In genomic region chr14:94346073-94346786, GRCh38 we compare ENCODE assay signal across 10 cellular contexts. TPM values are rescaled to one million over a fixed set of nuclear protein-coding genes. Genes with fewer than 3 reads are reported as not detected.
A peak's percentile ranks its signal among the peaks of the same experiment; 100 is the strongest.
DNase-seq lines count a peak whose midpoint lies in the region; ATAC-seq lines count a peak whose summit lies in the region.
"Not testable (repeated sequence)": the region's sequence is repeated elsewhere in the genome, so short reads cannot be mapped to it uniquely, and the experiment has no call there.
"Had no signal": no experiment of that assay in that cellular context is flagged by ENCODE, and none has a peak within 500 bp of the region (broad histone marks: within the 10 kb centered on the region; RNA-seq: fewer than 3 reads in every experiment).

No MANE protein-coding gene starts in this region.

- H3K36me3 Mint-ChIP-seq in activated CD4-positive, alpha-beta T cell treated with anti-CD3 and anti-CD28 coated beads, Interleukin-2, amount 10 ng/mL, durations not matched to agents 24 days and 14 days (ENCODE audit: low read depth); memory B cell: not testable (repeated sequence)

- ATAC-seq in GM19463 (IDR thresholded peaks at IDR 0.05; ENCODE audit: unreplicated experiment) (peak; percentile 76), HG03039 (IDR thresholded peaks at IDR 0.05; ENCODE audit: unreplicated experiment) (peak; percentile 62), memory B cell (ENCODE audit: low read depth) (peak; percentile 85)

- H3K9me3 Mint-ChIP-seq in activated CD4-positive, alpha-beta T cell treated with anti-CD3 and anti-CD28 coated beads, Interleukin-2, amount 10 ng/mL, durations not matched to agents 24 days and 14 days = peaks cover 16% of the 10 kb centered on the region
- not testable (repeated sequence) for H3K9me3 Mint-ChIP-seq in memory B cell

- intact Hi-C loops in activated CD4-positive, alpha-beta T cell treated with anti-CD3 and anti-CD28 coated beads, Interleukin-2, amount 10 ng/mL, durations not matched to agents 24 days and 14 days (cut with micrococcal nuclease) = loop anchor here (5.0 kb wide), 1 partner anchor 46 kb away; no protein-coding TSS in a partner anchor

- DNase-seq in Daoy (ENCODE audit: low read depth) = peak; percentile 85
- DNase-seq in NCI-H524 treated with DMSO at 0.1 percent for 48 hours (lab: John Stamatoyannopoulos, UW) = peak; percentile 83
- DNase-seq in activated CD4-positive, alpha-beta T cell treated with anti-CD3 and anti-CD28 coated beads, Interleukin-2, amount 10 ng/mL, durations not matched to agents 24 days and 14 days = peak; percentile 74
- peak; percentile 12 for DNase-seq in astrocyte of the hippocampus (ENCODE audit: low read depth, low spot score)
- peak; percentile 51 to 57 for DNase-seq in memory B cell (ENCODE audit: low spot score in 2 of 2)
- DNase-seq in stimulated activated CD8-positive, alpha-beta memory T cell treated with anti-CD3 and anti-CD28 coated beads, Interleukin-15, amount 100 ng/mL, for 4 hours (ENCODE audit: low read depth in 2 of 2) = peak; percentile 7 to 49

- H3K4me1 Mint-ChIP-seq in activated CD4-positive, alpha-beta T cell treated with anti-CD3 and anti-CD28 coated beads, Interleukin-2, amount 10 ng/mL, durations not matched to agents 24 days and 14 days = peaks cover 12% of the 10 kb centered on the region
- H3K4me1 Mint-ChIP-seq in memory B cell = peaks cover 16% of the 10 kb centered on the region

- H3K4me3 Mint-ChIP-seq in activated CD4-positive, alpha-beta T cell treated with anti-CD3 and anti-CD28 coated beads, Interleukin-2, amount 10 ng/mL, durations not matched to agents 24 days and 14 days = not testable (repeated sequence)
- H3K4me3 Mint-ChIP-seq in memory B cell = peak overlapping the region; percentile 22

- H3K27me3 Mint-ChIP-seq in activated CD4-positive, alpha-beta T cell treated with anti-CD3 and anti-CD28 coated beads, Interleukin-2, amount 10 ng/mL, durations not matched to agents 24 days and 14 days = not testable (repeated sequence)
- peaks cover 12% of the 10 kb centered on the region for H3K27me3 Mint-ChIP-seq in memory B cell

- peak overlapping the region; percentile 77 for H3K27ac Mint-ChIP-seq in activated CD4-positive, alpha-beta T cell treated with anti-CD3 and anti-CD28 coated beads, Interleukin-2, amount 10 ng/mL, durations not matched to agents 24 days and 14 days
- H3K27ac Mint-ChIP-seq in memory B cell = peak overlapping the region; percentile 97

RNA-seq across cellular contexts. Expression of gene SERPINA2, which starts 20.3 kb away (rescaled TPM):
- total RNA-seq in Daoy (2014; rRNA removed; shearing (Covaris generic)) = not detected in 2 replicates
- not detected in 2 replicates for total RNA-seq in activated CD4-positive, alpha-beta T cell treated with anti-CD3 and anti-CD28 coated beads, Interleukin-2, amount 10 ng/mL, durations not matched to agents 24 days and 14 days
- total RNA-seq: CD4-positive, CD25-positive, alpha-beta regulatory T cell had no signal

RNA-seq across cellular contexts. Expression of gene SERPINA6, which starts 23.1 kb away (rescaled TPM):
- 0.91 and 4.1 TPM in 2 replicates for total RNA-seq in Daoy (2014; rRNA removed; shearing (Covaris generic))
- not detected in 2 replicates for total RNA-seq in activated CD4-positive, alpha-beta T cell treated with anti-CD3 and anti-CD28 coated beads, Interleukin-2, amount 10 ng/mL, durations not matched to agents 24 days and 14 days
- total RNA-seq: CD4-positive, CD25-positive, alpha-beta regulatory T cell; mononuclear cell had no signal

RNA-seq across cellular contexts. Expression of gene SERPINA1, which starts 42.2 kb away (rescaled TPM):
- 26.1 and 30.8 TPM in 2 replicates for total RNA-seq in Daoy (2014; rRNA removed; shearing (Covaris generic))
- 0.59 and 0.96 TPM in 2 replicates for total RNA-seq in activated CD4-positive, alpha-beta T cell treated with anti-CD3 and anti-CD28 coated beads, Interleukin-2, amount 10 ng/mL, durations not matched to agents 24 days and 14 days
- total RNA-seq: CD4-positive, CD25-positive, alpha-beta regulatory T cell had no signal

RNA-seq across cellular contexts. Expression of gene SERPINA10, which starts 53.2 kb away (rescaled TPM):
- not detected in 2 replicates for total RNA-seq in Daoy (2014; rRNA removed; shearing (Covaris generic))
- not detected in 2 replicates for total RNA-seq in activated CD4-positive, alpha-beta T cell treated with anti-CD3 and anti-CD28 coated beads, Interleukin-2, amount 10 ng/mL, durations not matched to agents 24 days and 14 days
- total RNA-seq: CD4-positive, CD25-positive, alpha-beta regulatory T cell; mononuclear cell had no signal

Comparison
In these comparisons a context has a peak if more than half of its experiments do, and no peak if none do; other contexts are left out.
1. Peak in every context shown above with its lines: DNase-seq and ATAC-seq.
2. DNase-seq: peak in every context shown above with its lines; median percentile 85 in Daoy; 83 in NCI-H524 treated with DMSO at 0.1 percent for 48 hours; 74 in activated CD4-positive, alpha-beta T cell treated with anti-CD3 and anti-CD28 coated beads, Interleukin-2, amount 10 ng/mL, durations not matched to agents 24 days and 14 days; 54 in memory B cell; 28 in stimulated activated CD8-positive, alpha-beta memory T cell treated with anti-CD3 and anti-CD28 coated beads, Interleukin-15, amount 100 ng/mL, for 4 hours; 12 in astrocyte of the hippocampus.
3. RNA of gene SERPINA1, which starts 42.2 kb away (total RNA-seq): 26.1 to 30.8 TPM in Daoy; 0.59 to 0.96 TPM in activated CD4-positive, alpha-beta T cell treated with anti-CD3 and anti-CD28 coated beads, Interleukin-2, amount 10 ng/mL, durations not matched to agents 24 days and 14 days; every median in the first group is over 10 times any median in the second.